ENCODE assay signal across 17 cellular contexts in genomic region chr4:169418846-169419245, GRCh38.
DNase-seq lines count a peak whose midpoint lies in the region; ATAC-seq lines count a peak whose summit lies in the region.
"Had no signal": no experiment of that assay in that cellular context is flagged by ENCODE, and none has a peak within 500 bp of the region (broad histone marks: within the 10 kb centered on the region; RNA-seq: fewer than 3 reads in every experiment).

No MANE protein-coding gene starts in this region.

- H3K27me3 Mint-ChIP-seq in activated naive CD8-positive, alpha-beta T cell treated with anti-CD3 and anti-CD28 coated beads, Interleukin-2, amount 50 U/mL, for 24 hours, result no peaks in the 10 kb centered on the region

- H3F3A ChIP-seq in GM23248 (ENCODE audit: insufficient read depth), result 0 out of 2 replicates have a peak, but pooled peaks cover 6% of the 10 kb centered on the region

- H3K9ac ChIP-seq in GM23248, result no peak overlapping the region

- no peak overlapping the region for H3K4me2 ChIP-seq in GM23248 (ENCODE audit: unreplicated experiment)

- H3K9me3 ChIP-seq in GM23248 (ENCODE audit: low read depth), result no peaks in the 10 kb centered on the region
- H3K9me3 ChIP-seq: BE2C had no signal

- in situ Hi-C loops in GM23248 (cut with MboI), result no loop called here
- in situ Hi-C loops in ACHN (cut with HindIII; ENCODE audit: low pct_ligation_motif_present, low pct_unique_long_range_greater_than_20kb, low sequenced_read_pairs), result no loop called here

- no peaks in the 10 kb centered on the region for H4K20me1 ChIP-seq in GM23248 (ENCODE audit: insufficient read depth)

- H2AFZ ChIP-seq in GM23248, result no peak overlapping the region

- peaks cover 5% of the 10 kb centered on the region for H3K4me1 ChIP-seq in GM23248 (ENCODE audit: insufficient read depth)
- H3K4me1 ChIP-seq: BE2C had no signal

- no peak overlapping the region for H3K4me3 ChIP-seq in GM23248

- H3K9me3 Mint-ChIP-seq in activated naive CD8-positive, alpha-beta T cell treated with anti-CD3 and anti-CD28 coated beads, Interleukin-2, amount 50 U/mL, for 24 hours, result no peaks in the 10 kb centered on the region
- H3K9me3 Mint-ChIP-seq: CD8-positive, alpha-beta T cell had no signal

- peaks cover 22% of the 10 kb centered on the region for H3K4me1 Mint-ChIP-seq in activated naive CD8-positive, alpha-beta T cell treated with anti-CD3 and anti-CD28 coated beads, Interleukin-2, amount 50 U/mL, for 24 hours

- H3K36me3 Mint-ChIP-seq in activated naive CD8-positive, alpha-beta T cell treated with anti-CD3 and anti-CD28 coated beads, Interleukin-2, amount 50 U/mL, for 24 hours (ENCODE audit: low read depth), result peaks cover 7% of the 10 kb centered on the region

- no peak overlapping the region for H3K27ac Mint-ChIP-seq in activated naive CD8-positive, alpha-beta T cell treated with anti-CD3 and anti-CD28 coated beads, Interleukin-2, amount 50 U/mL, for 24 hours
- H3K27ac Mint-ChIP-seq: CD8-positive, alpha-beta T cell had no signal

- no peaks in the 10 kb centered on the region for H3K9me2 ChIP-seq in GM23248 (ENCODE audit: insufficient read depth)

- H3K36me3 ChIP-seq in GM23248 (ENCODE audit: low read depth), result no peaks in the 10 kb centered on the region

- H3K4me3 Mint-ChIP-seq in activated naive CD8-positive, alpha-beta T cell treated with anti-CD3 and anti-CD28 coated beads, Interleukin-2, amount 50 U/mL, for 24 hours, result no peak overlapping the region
- H3K4me3 Mint-ChIP-seq: CD8-positive, alpha-beta T cell had no signal

- no peaks in the 10 kb centered on the region for H3K27me3 ChIP-seq in GM23248 (replicated peaks; ENCODE audit: insufficient read depth)
- H3K27me3 ChIP-seq: BE2C had no signal

- H3K79me2 ChIP-seq in GM23248 (ENCODE audit: insufficient read depth), result no peaks in the 10 kb centered on the region

- no peak overlapping the region for H3K27ac ChIP-seq in GM23248
- H3K27ac ChIP-seq: C4-2B had no signal

- ATAC-seq in GM21576 (IDR thresholded peaks at IDR 0.05; ENCODE audit: unreplicated experiment), result no peak
- no peak for ATAC-seq in activated naive CD8-positive, alpha-beta T cell treated with anti-CD3 and anti-CD28 coated beads, Interleukin-2, amount 50 U/mL, for 24 hours
- no peak for ATAC-seq in HG03139 (IDR thresholded peaks at IDR 0.05; ENCODE audit: unreplicated experiment)
- ATAC-seq: CD8-positive, alpha-beta T cell had no signal

- peak; percentile 3 for DNase-seq in A172 (ENCODE audit: low spot score)
- peak; percentile 24 for DNase-seq in GM23248
- DNase-seq in M059J (ENCODE audit: low read depth), result peak; percentile 58
- DNase-seq in fibroblast of peridontal ligament (ENCODE audit: extremely low read depth), result peak; percentile 8
- DNase-seq in ACHN, result no peak
- DNase-seq in activated naive CD8-positive, alpha-beta T cell treated with anti-CD3 and anti-CD28 coated beads, Interleukin-2, amount 50 U/mL, for 24 hours, result no peak
- DNase-seq: 8988T; BE2C; CD8-positive, alpha-beta T cell; COR-L47; DMS153; DMS79 treated with DMSO at 0.1 percent for 48 hours; H7; KBM-7 had no signal

Comparison
In these comparisons a context has a peak if more than half of its experiments do, and no peak if none do; other contexts are left out.
1. DNase-seq: peak in A172 (single experiment), GM23248 (single experiment), M059J (single experiment) and fibroblast of peridontal ligament (single experiment); none in ACHN (single experiment) and activated naive CD8-positive, alpha-beta T cell treated with anti-CD3 and anti-CD28 coated beads, Interleukin-2, amount 50 U/mL, for 24 hours (single experiment).